ENCODE assay signal across 18 cellular contexts in the genomic region with DNA sequence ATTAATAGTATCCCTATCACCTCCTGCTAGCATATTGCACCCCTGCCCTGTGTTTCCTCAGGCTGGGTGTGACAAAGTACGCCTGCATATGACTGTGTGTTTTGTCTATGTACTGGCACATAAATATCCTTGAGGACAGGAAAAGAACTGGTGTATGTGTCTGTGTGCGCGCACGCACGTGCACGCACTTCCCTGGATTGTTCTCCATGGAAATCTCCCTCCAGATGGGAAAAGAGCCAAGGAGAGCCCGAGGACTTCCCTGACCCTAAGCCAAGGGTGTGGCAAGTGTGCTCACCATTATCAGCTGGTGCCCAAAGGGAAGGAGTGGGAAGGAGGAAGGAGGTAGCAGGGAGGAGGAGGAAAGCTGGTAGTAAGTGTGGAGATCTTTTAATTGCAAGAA.
DNase-seq lines count a peak whose midpoint lies in the region; ATAC-seq and TF ChIP-seq lines count a peak whose summit lies in the region.
"Had no signal": no experiment of that assay in that cellular context is flagged by ENCODE, and none has a peak within 500 bp of the region (broad histone marks: within the 10 kb centered on the region; RNA-seq: fewer than 3 reads in every experiment).

No MANE protein-coding gene starts in this region.

- H3K27me3 Mint-ChIP-seq in CD4-positive, alpha-beta T cell: no peaks in the 10 kb centered on the region
- H3K27me3 Mint-ChIP-seq: activated CD4-positive, alpha-beta T cell treated with anti-CD3 and anti-CD28 coated beads for 36 hours had no signal

- no peak overlapping the region for H3K4me3 Mint-ChIP-seq in CD4-positive, alpha-beta T cell
- H3K4me3 Mint-ChIP-seq: activated CD4-positive, alpha-beta T cell treated with anti-CD3 and anti-CD28 coated beads for 36 hours; neural crest cell had no signal

- H3K4me1 ChIP-seq in adrenal gland (replicated peaks in 1 of 2) (peaks cover 0 to 10% of the 10 kb centered on the region in 2 donors), right cardiac atrium (ENCODE audit: control insufficient read depth, insufficient read depth, low read length) (peaks cover 13% of the 10 kb centered on the region)
- H3K4me1 ChIP-seq: testis had no signal

- CTCF ChIA-PET in CD4-positive, alpha-beta T cell (lab: Charles Lee): interaction anchor here (1.3 to 1.4 kb wide), 2 partner anchors 15 to 16 kb away, joined by 4 read pairs; no protein-coding TSS in a partner anchor

- peak overlapping the region; percentile 35 for H3K27ac Mint-ChIP-seq in CD4-positive, alpha-beta T cell

- DNase-seq in CD4-positive, alpha-beta T cell: no peak
- DNase-seq in adrenal gland (peak in 6 of 7 donors; percentile 21 to 67 (median 37)), right cardiac atrium (peak; percentile 60 to 78 (median 76)), omental fat pad (ENCODE audit: low spot score) (no peak), GM19240 (ENCODE audit: insufficient read length, low spot score) (no peak), NCI-H748 (lab: John Stamatoyannopoulos, UW; ENCODE audit: unreplicated experiment) (no peak), 8988T (no peak)
- no peak for DNase-seq in stimulated activated CD4-positive, alpha-beta T cell treated with anti-CD3 and anti-CD28 coated beads, Interleukin-4, amount 100 ng/mL, for 1 hour
- DNase-seq: activated CD4-positive, alpha-beta T cell treated with anti-CD3 and anti-CD28 coated beads for 36 hours; DMS 273 treated with DMSO at 0.1 percent for 48 hours; effector CD4-positive, alpha-beta T cell; GM23248; NCI-H1417 treated with DMSO at 0.1 percent for 48 hours; NCI-H446 treated with DMSO at 0.1 percent for 48 hours; SW 1271; testis had no signal

- no peaks in the 10 kb centered on the region for H3K36me3 ChIP-seq in adrenal gland (replicated peaks in 1 of 2)

- no peak for TF ChIP-seq POLR2A in adrenal gland (IDR thresholded peaks at IDR 0.05)

- H3K36me3 Mint-ChIP-seq in CD4-positive, alpha-beta T cell (ENCODE audit: low read depth): peaks cover 65% of the 10 kb centered on the region

- H3K4me1 Mint-ChIP-seq in CD4-positive, alpha-beta T cell (ENCODE audit: low read depth): peaks cover 84% of the 10 kb centered on the region

- ATAC-seq in CD4-positive, alpha-beta T cell (ENCODE audit: poor library complexity): no peak
- peak; percentile 84 to 96 for ATAC-seq in right cardiac atrium
- peak; percentile 55 for ATAC-seq in omental fat pad (ENCODE audit: low FRiP score)
- ATAC-seq: activated CD4-positive, alpha-beta T cell treated with anti-CD3 and anti-CD28 coated beads for 36 hours had no signal

- intact Hi-C loops in CD4-positive, alpha-beta T cell (cut with DNase I, micrococcal nuclease): no loop called here
- intact Hi-C loops in adrenal gland (cut with DNase I) (no loop called here), right cardiac atrium (cut with DNase I) (loop anchor here in 1 of 4 donors (10.0 kb wide), 1 partner anchor 117 kb away; the partner anchor contains the start of gene HIVEP2)

- H3K27me3 ChIP-seq in CD4-positive, alpha-beta T cell (ENCODE audit: control insufficient read depth, insufficient read depth, low read length): no peaks in the 10 kb centered on the region
- no peaks in the 10 kb centered on the region for H3K27me3 ChIP-seq in adrenal gland
- H3K27me3 ChIP-seq in right cardiac atrium (ENCODE audit: control insufficient read depth, insufficient read depth): no peaks in the 10 kb centered on the region
- H3K27me3 ChIP-seq: testis had no signal

- POLR2A ChIA-PET in CD4-positive, alpha-beta T cell (lab: Charles Lee): interaction anchor here (1.0 to 3.5 kb wide), 8 partner anchors 8 to 116 kb away, joined by 3 to 21 read pairs (median 5); no protein-coding TSS in a partner anchor

- H3K4me3 ChIP-seq in adrenal gland (no peak overlapping the region), right cardiac atrium (ENCODE audit: low read length) (no peak overlapping the region)
- H3K4me3 ChIP-seq: GM23248, testis had no signal

- TF ChIP-seq CTCF in CD4-positive, alpha-beta T cell (IDR thresholded peaks at IDR 0.05): no peak
- no peak for TF ChIP-seq CTCF in adrenal gland (IDR thresholded peaks at IDR 0.05)
- TF ChIP-seq CTCF in omental fat pad (IDR thresholded peaks at IDR 0.05): no peak

- no peak overlapping the region for H3K27ac ChIP-seq in CD4-positive, alpha-beta T cell (ENCODE audit: low read depth, low read length)
- no peak overlapping the region for H3K27ac ChIP-seq in adrenal gland
- no peak overlapping the region for H3K27ac ChIP-seq in right cardiac atrium (ENCODE audit: low read length)
- H3K27ac ChIP-seq: GM23248, KMS-11, testis had no signal

- no peaks in the 10 kb centered on the region for H3K9me3 ChIP-seq in CD4-positive, alpha-beta T cell (ENCODE audit: control insufficient read depth, low read length)
- H3K9me3 ChIP-seq in adrenal gland (replicated peaks in 1 of 3) (no peaks in the 10 kb centered on the region), right cardiac atrium (ENCODE audit: control insufficient read depth, low read length) (no peaks in the 10 kb centered on the region)
- H3K9me3 ChIP-seq: testis had no signal

- H3K9me3 Mint-ChIP-seq in CD4-positive, alpha-beta T cell: no peaks in the 10 kb centered on the region

- whole genome bisulfite sequencing in adrenal gland, 4 donors: 70 to 81% (median 76%) methylated on average over 7 of the region's 7 CpGs
- 47% methylated on average over 7 of the region's 7 CpGs for WGBS in right cardiac atrium

Comparison
In these comparisons a context has a peak if more than half of its experiments do, and no peak if none do; other contexts are left out.
1. DNase-seq: peak in adrenal gland (6 of 7) and right cardiac atrium (3 of 3); none in CD4-positive, alpha-beta T cell (0 of 10), omental fat pad (single experiment), stimulated activated CD4-positive, alpha-beta T cell treated with anti-CD3 and anti-CD28 coated beads, Interleukin-4, amount 100 ng/mL, for 1 hour (single experiment), GM19240 (single experiment), NCI-H748 (single experiment) and 8988T (single experiment).